ENCODE assay signal across 16 cellular contexts in the genomic region with DNA sequence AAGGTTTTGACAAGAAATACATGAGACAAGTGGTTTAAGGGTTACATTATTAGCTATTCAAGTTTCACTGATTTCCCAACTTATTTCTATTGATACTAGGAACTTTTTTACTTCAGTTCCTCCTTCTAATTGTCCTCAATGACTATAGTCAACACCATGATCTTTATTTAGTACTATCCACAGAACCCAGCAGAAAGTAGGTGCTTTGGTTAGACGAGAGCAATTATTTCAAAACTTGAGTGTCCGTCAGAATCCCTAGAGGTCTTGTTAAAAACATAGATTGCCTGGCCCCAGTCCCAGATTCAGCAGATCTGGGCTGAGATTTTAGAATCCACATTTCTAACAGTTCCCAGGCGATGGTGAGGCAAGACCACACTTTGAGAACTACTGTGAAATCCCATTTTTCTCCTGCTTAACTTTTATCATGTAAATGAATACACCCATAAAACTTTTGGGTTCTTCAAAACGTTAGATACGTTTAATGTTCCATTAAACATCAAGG. TPM values are rescaled to one million over a fixed set of nuclear protein-coding genes. Genes with fewer than 3 reads are reported as not detected.
DNase-seq lines count a peak whose midpoint lies in the region; ATAC-seq and TF ChIP-seq lines count a peak whose summit lies in the region.
"Had no signal": no experiment of that assay in that cellular context is flagged by ENCODE, and none has a peak within 500 bp of the region (broad histone marks: within the 10 kb centered on the region; RNA-seq: fewer than 3 reads in every experiment).

No MANE protein-coding gene starts in this region.

- no peaks in the 10 kb centered on the region for H3K9me3 ChIP-seq in SK-N-MC (ENCODE audit: low read depth, low read length)
- H3K9me3 ChIP-seq in lower lobe of right lung, result no peaks in the 10 kb centered on the region
- H3K9me3 ChIP-seq: Caco-2 had no signal

- DNase-seq in SK-N-MC (ENCODE audit: low read depth, low spot score) (no peak), cardiac fibroblast (ENCODE audit: low read depth in 2 of 2) (peak; percentile 11 to 21), lower lobe of right lung (no peak), GOT3 (lab: John Stamatoyannopoulos, UW) (no peak), NCI-H2227 treated with DMSO at 0.1 percent for 48 hours (lab: John Stamatoyannopoulos, UW) (no peak)
- no peak for DNase-seq in stimulated activated CD4-positive, alpha-beta T cell treated with anti-CD3 and anti-CD28 coated beads, Interleukin-15, amount 100 ng/mL, for 24 hours
- DNase-seq: AML-193; Caco-2; CD4-positive, alpha-beta T cell; GDM1; H9 had no signal

- intact Hi-C loops in lower lobe of right lung (cut with DNase I), result no loop called here

- no peaks in the 10 kb centered on the region for H3K27me3 ChIP-seq in lower lobe of right lung (ENCODE audit: low read depth)

- ATAC-seq in lower lobe of right lung, result peak; percentile 46 to 65
- ATAC-seq in GM18909 (IDR thresholded peaks at IDR 0.05; ENCODE audit: poor library complexity, unreplicated experiment), result no peak
- ATAC-seq: HepG2 had no signal

- no peak overlapping the region for H3K9ac ChIP-seq in SK-N-MC (ENCODE audit: insufficient read length)

- H3K27ac ChIP-seq in SK-N-MC, result peak overlapping the region; percentile 53; the same call in 1 of the 2 replicates
- H3K27ac ChIP-seq in lower lobe of right lung, result no peak overlapping the region
- H3K27ac ChIP-seq: C4-2B had no signal

- TF ChIP-seq CTCF in cardiac fibroblast (IDR thresholded peaks at IDR 0.05; ENCODE audit: low read depth, low read length), result no peak
- TF ChIP-seq CTCF in lower lobe of right lung (IDR thresholded peaks at IDR 0.05), result no peak

- H3K4me3 ChIP-seq in SK-N-MC (no peak overlapping the region), cardiac fibroblast (replicated peaks in 1 of 2; ENCODE audit: low read depth in 2 of 2, low read length in 2 of 2) (no peak overlapping the region), lower lobe of right lung (no peak overlapping the region)

- H3K36me3 ChIP-seq in SK-N-MC (ENCODE audit: insufficient read depth, low read length) (peaks cover 32% of the 10 kb centered on the region), lower lobe of right lung (peaks cover 82% of the 10 kb centered on the region)

- H3K4me1 ChIP-seq in lower lobe of right lung, result peaks cover 13% of the 10 kb centered on the region

RNA-seq across cellular contexts. Expression of gene EXOC1, which starts 17.9 kb away (rescaled TPM):
- 35.9 TPM for total RNA-seq in lower lobe of right lung

RNA-seq across cellular contexts. Expression of gene EXOC1L, which starts 51.8 kb away (rescaled TPM):
- total RNA-seq in lower lobe of right lung, result not detected
- total RNA-seq: Caco-2; CD4-positive, alpha-beta T cell; Daoy; H1; H9; HepG2 had no signal

Comparison
In these comparisons a context has a peak if more than half of its experiments do, and no peak if none do; other contexts are left out.
1. DNase-seq: peak in cardiac fibroblast (2 of 2); none in SK-N-MC (single experiment), lower lobe of right lung (single experiment), GOT3 (single experiment), stimulated activated CD4-positive, alpha-beta T cell treated with anti-CD3 and anti-CD28 coated beads, Interleukin-15, amount 100 ng/mL, for 24 hours (single experiment) and NCI-H2227 treated with DMSO at 0.1 percent for 48 hours (single experiment).